Comparison of ENCODE assay signal across 22 cellular contexts in genomic region chr22:22843848-22844247, GRCh38. TPM values are rescaled to one million over a fixed set of nuclear protein-coding genes. Genes with fewer than 3 reads are reported as not detected.
DNase-seq lines count a peak whose midpoint lies in the region; ATAC-seq, FAIRE-seq and TF ChIP-seq lines count a peak whose summit lies in the region.
"Had no signal": no experiment of that assay in that cellular context is flagged by ENCODE, and none has a peak within 500 bp of the region (broad histone marks: within the 10 kb centered on the region; RNA-seq: fewer than 3 reads in every experiment).

No MANE protein-coding gene starts in this region.

- CTCF ChIA-PET in K562 (lab: Yijun Ruan, JAX; ENCODE audit: low intra/inter-chr PET ratio), result interaction anchor here (0.8 to 8.8 kb wide), 4 partner anchors 13 to 111 kb away, joined by 3 to 90 read pairs (median 4); partner anchors contain the start of gene IGLL5
- CTCF ChIA-PET in SK-N-SH (lab: Yijun Ruan, JAX), result interaction anchor here (0.6 kb wide), 1 partner anchor 22 kb away, joined by 3 read pairs; no protein-coding TSS in a partner anchor

- FAIRE-seq in GM12891 (lab: Jason Lieb, UNC) (peak; percentile 61), K562 (lab: Jason Lieb, UNC) (no peak)
- FAIRE-seq: G401.6, GM19239 had no signal

- no peak overlapping the region for H3K4me2 ChIP-seq in K562 (ENCODE audit: insufficient read depth, low read length)
- no peak overlapping the region for H3K4me2 ChIP-seq in SK-N-SH
- H3K4me2 ChIP-seq: BLaER1 treated with 17β-estradiol and CSF1 and Interleukin-3, amounts not matched to agents 10 nM and 100 nM; KMS-11 had no signal

- no peak for TF ChIP-seq RAD21 in K562 (CRISPR knock-in tag; conservative IDR thresholded peaks at IDR 0.05 in 1 of 2, IDR thresholded peaks at IDR 0.05 in 1 of 2)
- no peak for TF ChIP-seq RAD21 in SK-N-SH (IDR thresholded peaks at IDR 0.05; ENCODE audit: low read length)

- in situ Hi-C loops in K562 (cut with MboI), result no loop called here

- H2AFZ ChIP-seq in K562 (ENCODE audit: low read depth, low read length) (no peak overlapping the region), SK-N-SH (ENCODE audit: low read depth) (no peak overlapping the region)

- H3K36me3 ChIP-seq in K562 (ENCODE audit: control insufficient read depth, insufficient read depth, low read length) (no peaks in the 10 kb centered on the region), SK-N-SH (replicated peaks in 1 of 2; ENCODE audit: control insufficient read depth in 1 of 2, insufficient read depth in 2 of 2, low read length in 1 of 2) (no peaks in the 10 kb centered on the region)
- H3K36me3 ChIP-seq: BLaER1 treated with 17β-estradiol and CSF1 and Interleukin-3, amounts not matched to agents 10 nM and 100 nM; Peyer's patch had no signal

- H3K9me2 ChIP-seq in SK-N-SH, result no peaks in the 10 kb centered on the region

- TF ChIP-seq EP300 in K562 (IDR thresholded peaks at IDR 0.05; ENCODE audit: low read length) (no peak), SK-N-SH (IDR thresholded peaks at IDR 0.05; ENCODE audit: borderline replicate concordance in 1 of 2, low read depth in 1 of 2, low read length in 1 of 2) (no peak)

- no peak for ATAC-seq in K562
- no peak for ATAC-seq in HG03196 (IDR thresholded peaks at IDR 0.05; ENCODE audit: unreplicated experiment)
- ATAC-seq: CD8-positive, alpha-beta T cell; SK-N-SH treated with all-trans-retinoic acid at 6 μM for 48 hours had no signal

- H3F3A ChIP-seq in SK-N-SH (replicated peaks; ENCODE audit: insufficient read depth), result no peaks in the 10 kb centered on the region

- H3K27ac ChIP-seq in K562 (ENCODE audit: extremely low read depth, low read depth, low read length) (no peak overlapping the region), SK-N-SH (ENCODE audit: low read depth in 2 of 2, low read length in 1 of 2) (no peak overlapping the region)
- H3K27ac ChIP-seq: BLaER1 treated with 17β-estradiol and CSF1 and Interleukin-3, amounts not matched to agents 10 nM and 100 nM; KMS-11; Peyer's patch had no signal

- intact Hi-C loops in K562 (cut with micrococcal nuclease), result loop anchor here (2.0 to 10.0 kb wide), 2 partner anchors 15 to 441 kb away; no protein-coding TSS in a partner anchor

- H3K4me1 ChIP-seq in K562 (replicated peaks in 1 of 2; ENCODE audit: control insufficient read depth in 2 of 2, insufficient read depth in 2 of 2, low read length in 2 of 2) (no peaks in the 10 kb centered on the region), SK-N-SH (ENCODE audit: control insufficient read depth in 1 of 2, insufficient read depth in 2 of 2, low read depth in 1 of 2, low read length in 1 of 2) (peaks cover 0 to under 1% of the 10 kb centered on the region in 2 experiments; a peak in 1 of 4 replicates)
- H3K4me1 ChIP-seq: Peyer's patch had no signal

- H3K79me2 ChIP-seq in K562 (ENCODE audit: control insufficient read depth, insufficient read depth, low read length), result no peaks in the 10 kb centered on the region
- H3K79me2 ChIP-seq in SK-N-SH (ENCODE audit: insufficient read depth), result no peaks in the 10 kb centered on the region

- POLR2A ChIA-PET in K562 (lab: Yijun Ruan, JAX), result interaction anchor here (0.7 kb wide), 2 partner anchors 19 to 42 kb away, joined by 3 read pairs; no protein-coding TSS in a partner anchor
- POLR2A ChIA-PET in SK-N-SH (lab: Yijun Ruan, JAX), result no interaction called here

- 6% methylated on average over 1 of the region's 1 CpG for WGBS in K562 (ENCODE audit: insufficient coverage, low coverage, missing lambda C conversion rate)
- 62% methylated on average over 1 of the region's 1 CpG for WGBS in SK-N-SH (ENCODE audit: low lambda C conversion rate)

- H3K9me1 ChIP-seq in K562 (ENCODE audit: control insufficient read depth, insufficient read depth, low read length), result peaks cover 6% of the 10 kb centered on the region

- H3K9me3 ChIP-seq in K562 (replicated peaks; ENCODE audit: control insufficient read depth, insufficient read depth, low read depth, low read length) (no peaks in the 10 kb centered on the region), SK-N-SH (no peaks in the 10 kb centered on the region)
- H3K9me3 ChIP-seq: Peyer's patch had no signal

- DNase-seq in DMS153 treated with DMSO at 0.1 percent for 48 hours (lab: John Stamatoyannopoulos, UW; ENCODE audit: unreplicated experiment), result peak; percentile 75
- DNase-seq in GM12891 (ENCODE audit: insufficient read length, low spot score), result no peak
- peak; percentile 38 for DNase-seq in NCI-H345 (lab: John Stamatoyannopoulos, UW)
- no peak for DNase-seq in K562 (ENCODE audit: extremely low read depth in 1 of 4, low spot score in 3 of 4)
- DNase-seq in NAMALWA (ENCODE audit: low spot score), result no peak
- no peak for DNase-seq in SK-N-SH
- DNase-seq: CD8-positive, alpha-beta T cell; H9; MM.1S; NCI-H1092 treated with DMSO at 0.1 percent for 48 hours; NCI-H187; NCI-H2171 treated with DMSO at 0.1 percent for 48 hours; Peyer's patch; T-helper 1 cell; T-helper 9 cell had no signal

- H3K9ac ChIP-seq in K562 (ENCODE audit: insufficient read depth in 1 of 2, low read depth in 2 of 2, low read length in 2 of 2), result no peak overlapping the region
- no peak overlapping the region for H3K9ac ChIP-seq in SK-N-SH
- H3K9ac ChIP-seq: BLaER1 treated with 17β-estradiol and CSF1 and Interleukin-3, amounts not matched to agents 10 nM and 100 nM; KMS-11 had no signal

- no TSS peak for BruUV-seq in K562 (replicated peaks; lab: Mats Ljungman, UMichigan)

- H4K20me1 ChIP-seq in K562 (replicated peaks; ENCODE audit: control insufficient read depth, insufficient read depth, low read length) (peaks cover 11% of the 10 kb centered on the region), SK-N-SH (ENCODE audit: insufficient read depth) (no peaks in the 10 kb centered on the region)
- H4K20me1 ChIP-seq: BLaER1 treated with 17β-estradiol and CSF1 and Interleukin-3, amounts not matched to agents 10 nM and 100 nM had no signal

- peaks cover 2 to 5% of the 10 kb centered on the region in 2 experiments; a peak in 3 of 5 replicates for H3K27me3 ChIP-seq in K562 (ENCODE audit: control insufficient read depth in 2 of 2, insufficient read depth in 2 of 2, low read length in 2 of 2)
- H3K27me3 ChIP-seq in SK-N-SH (ENCODE audit: insufficient read depth), result no peaks in the 10 kb centered on the region
- H3K27me3 ChIP-seq: BLaER1 treated with 17β-estradiol and CSF1 and Interleukin-3, amounts not matched to agents 10 nM and 100 nM; Peyer's patch had no signal

- no peak for TF ChIP-seq CTCF in K562 (IDR thresholded peaks at IDR 0.05 in 2 of 3, conservative IDR thresholded peaks at IDR 0.05 in 1 of 3; ENCODE audit: insufficient read depth in 2 of 3, low read depth in 1 of 3, low read length in 3 of 3)
- no peak for TF ChIP-seq CTCF in SK-N-SH (IDR thresholded peaks at IDR 0.05)

- TF ChIP-seq POLR2A in GM12891 (IDR thresholded peaks at IDR 0.05; ENCODE audit: low read depth, low read length) (no peak), K562 (conservative IDR thresholded peaks at IDR 0.05) (no peak)

- H3K4me3 ChIP-seq in K562 (no peak overlapping the region), SK-N-SH (ENCODE audit: low read depth in 2 of 2, low read length in 1 of 2) (no peak overlapping the region)
- H3K4me3 ChIP-seq: BLaER1 treated with 17β-estradiol and CSF1 and Interleukin-3, amounts not matched to agents 10 nM and 100 nM; Peyer's patch had no signal

TF ChIP-seq in GM12891, 5 proteins besides CTCF, POLR2A, EP300 and RAD21:
- TF ChIP-seq PAX5 (IDR thresholded peaks at IDR 0.05; ENCODE audit: insufficient read depth, low read length, severe bottlenecking), result no peak
- TF ChIP-seq POLR2AphosphoS5 (IDR thresholded peaks at IDR 0.05; ENCODE audit: low read depth, low read length), result no peak
- TF ChIP-seq TAF1 (IDR thresholded peaks at IDR 0.05; ENCODE audit: low read depth, low read length), result no peak
- no peak for TF ChIP-seq POU2F2 (IDR thresholded peaks at IDR 0.05; ENCODE audit: low read depth, low read length)
- no peak for TF ChIP-seq SPI1 (IDR thresholded peaks at IDR 0.05; ENCODE audit: low read depth, low read length)

TF ChIP-seq in SK-N-SH, 30 proteins besides CTCF, POLR2A, EP300 and RAD21 (continues in another document):
- TF ChIP-seq SMC3 (IDR thresholded peaks at IDR 0.05; ENCODE audit: low read depth, low read length) (no peak), GABPA (IDR thresholded peaks at IDR 0.05; ENCODE audit: low read depth) (no peak), USF1 (IDR thresholded peaks at IDR 0.05; ENCODE audit: borderline replicate concordance, low read depth) (no peak), NFIC (IDR thresholded peaks at IDR 0.05; ENCODE audit: borderline replicate concordance) (no peak), MEF2A (IDR thresholded peaks at IDR 0.05; ENCODE audit: borderline replicate concordance, low read depth) (no peak), TCF12 (IDR thresholded peaks at IDR 0.05) (no peak), FOXM1 (IDR thresholded peaks at IDR 0.05; ENCODE audit: low read depth) (no peak), FOXJ3 (CRISPR knock-in tag; IDR thresholded peaks at IDR 0.05) (no peak)

RNA-seq across cellular contexts. Expression of gene IGLL5, which starts 43.8 kb away (rescaled TPM):
- polyA plus RNA-seq in GM12891 (2012; ENCODE audit: low read depth, missing spikeins), result 28.1 TPM
- not detected in 2 replicates for total RNA-seq in K562 (2011; cell fraction: chromatin; rRNA removed; ENCODE audit: low replicate concordance)
- not detected in 2 replicates for total RNA-seq in K562 (2011; cell fraction: nucleolus; rRNA removed)
- not detected in 2 replicates for total RNA-seq in K562 (2011; cell fraction: nucleoplasm; rRNA removed)
- total RNA-seq in K562 (2014; rRNA removed) (not detected in 2 replicates), K562 (2014; rRNA removed; fragmentation: Illumina TruSeq; extraction: Trizol) (not detected in 2 replicates), K562 (2015; rRNA removed; fragmentation: Illumina TruSeq; extraction: Trizol) (not detected in 2 replicates), K562 (2021) (not detected in 2 replicates)
- polyA plus RNA-seq in K562 (2011; rRNA removed) (not detected in 2 replicates), K562 (2014; fragmentation: Illumina TruSeq; extraction: Trizol) (not detected in 2 replicates), K562 (2014; fragmentation: Nextera tagmentation; extraction: Ambion mirVana) (not detected), K562 (2014; rRNA removed) (not detected in 2 replicates), SK-N-SH (2012; rRNA removed) (not detected in 2 replicates)
- polyA plus RNA-seq in K562 (2011; cell fraction: cytosol; rRNA removed), result not detected in 2 replicates
- polyA plus RNA-seq in K562 (2011; cell fraction: nucleus; rRNA removed), result not detected in 2 replicates
- not detected in 2 replicates for polyA plus RNA-seq in K562 (2012)
- not detected in 2 replicates for polyA minus RNA-seq in K562 (2011; rRNA and poly(A)+ RNA removed)
- polyA minus RNA-seq in K562 (2011; cell fraction: cytosol; rRNA and poly(A)+ RNA removed), result not detected in 2 replicates
- not detected in 2 replicates for polyA minus RNA-seq in K562 (2011; cell fraction: nucleus; rRNA and poly(A)+ RNA removed)
- not detected in 2 replicates for polyA plus RNA-seq in SK-N-SH (2012; cell fraction: cytosol; rRNA removed)
- polyA plus RNA-seq in SK-N-SH (2012; cell fraction: nucleus; rRNA removed), result not detected in 2 replicates
- total RNA-seq: H9, NCI-H460 had no signal

Comparison
In these comparisons a context has a peak if more than half of its experiments do, and no peak if none do; other contexts are left out.
1. DNase-seq: peak in DMS153 treated with DMSO at 0.1 percent for 48 hours (single experiment) and NCI-H345 (single experiment); none in GM12891 (single experiment), K562 (0 of 4), NAMALWA (single experiment) and SK-N-SH (single experiment).